Comparison of ENCODE assay signal across 1 cellular context in the genomic region with DNA sequence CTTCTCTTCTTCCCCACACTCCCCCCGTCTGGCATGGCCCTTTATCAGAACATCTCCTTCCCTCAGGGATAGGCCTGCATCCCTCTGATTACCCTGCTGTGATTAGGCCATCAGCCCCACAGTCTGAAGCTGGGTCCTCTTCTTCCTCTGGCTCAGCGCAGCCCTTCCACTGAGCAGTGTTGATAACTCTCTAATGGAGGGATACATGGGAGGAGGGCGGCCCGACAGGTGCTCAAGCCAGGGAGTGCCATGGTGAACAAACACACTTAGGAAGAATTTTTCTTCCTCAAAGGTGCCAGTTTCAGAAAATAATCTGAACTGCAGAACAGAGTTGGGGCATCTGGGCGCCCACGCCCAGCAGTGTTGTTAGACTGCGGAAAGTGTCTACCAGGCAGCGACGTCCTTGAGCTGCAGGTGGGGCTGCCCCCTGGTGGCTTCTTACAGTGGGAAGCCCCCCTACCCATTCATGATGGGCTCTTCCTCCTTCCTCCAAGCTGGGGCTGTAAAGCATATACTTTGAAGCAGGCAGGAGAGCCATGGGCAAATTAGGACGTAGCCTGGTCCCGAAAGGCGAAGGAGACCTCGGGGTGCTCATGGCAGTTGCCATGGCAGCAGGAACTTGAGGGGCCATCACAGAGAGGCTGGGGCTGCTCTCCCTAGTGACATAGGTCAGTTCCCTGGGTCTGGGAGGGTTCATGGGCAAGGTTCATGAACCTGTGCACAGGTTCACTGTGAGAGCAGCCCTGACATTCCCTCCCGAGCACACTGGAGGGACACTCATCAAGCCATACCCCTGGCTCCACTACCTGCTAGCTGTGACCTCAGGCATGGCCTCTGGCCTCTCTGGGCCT.
TF ChIP-seq lines count a peak whose summit lies in the region.

No MANE protein-coding gene starts in this region.

TF ChIP-seq in HCT116, 20 proteins besides CTCF, POLR2A, EP300 and RAD21 (continued from another document):
- no peak for TF ChIP-seq YY1 (IDR thresholded peaks at IDR 0.05; ENCODE audit: extremely low read depth, insufficient replicate concordance, low read depth, low read length)
- TF ChIP-seq EGR1 (IDR thresholded peaks at IDR 0.05; ENCODE audit: low read depth), result no peak
- TF ChIP-seq EZH2phosphoT487 (IDR thresholded peaks at IDR 0.05; ENCODE audit: borderline replicate concordance), result no peak
- TF ChIP-seq, protein P1, sequence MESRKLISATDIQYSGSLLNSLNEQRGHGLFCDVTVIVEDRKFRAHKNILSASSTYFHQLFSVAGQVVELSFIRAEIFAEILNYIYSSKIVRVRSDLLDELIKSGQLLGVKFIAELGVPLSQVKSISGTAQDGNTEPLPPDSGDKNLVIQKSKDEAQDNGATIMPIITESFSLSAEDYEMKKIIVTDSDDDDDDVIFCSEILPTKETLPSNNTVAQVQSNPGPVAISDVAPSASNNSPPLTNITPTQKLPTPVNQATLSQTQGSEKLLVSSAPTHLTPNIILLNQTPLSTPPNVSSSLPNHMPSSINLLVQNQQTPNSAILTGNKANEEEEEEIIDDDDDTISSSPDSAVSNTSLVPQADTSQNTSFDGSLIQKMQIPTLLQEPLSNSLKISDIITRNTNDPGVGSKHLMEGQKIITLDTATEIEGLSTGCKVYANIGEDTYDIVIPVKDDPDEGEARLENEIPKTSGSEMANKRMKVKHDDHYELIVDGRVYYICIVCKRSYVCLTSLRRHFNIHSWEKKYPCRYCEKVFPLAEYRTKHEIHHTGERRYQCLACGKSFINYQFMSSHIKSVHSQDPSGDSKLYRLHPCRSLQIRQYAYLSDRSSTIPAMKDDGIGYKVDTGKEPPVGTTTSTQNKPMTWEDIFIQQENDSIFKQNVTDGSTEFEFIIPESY (IDR thresholded peaks at IDR 0.05; ENCODE audit: extremely low read depth, insufficient replicate concordance, low read length), result no peak
- TF ChIP-seq EZH2 (IDR thresholded peaks at IDR 0.05), result no peak
- TF ChIP-seq FOSL1 (IDR thresholded peaks at IDR 0.05; ENCODE audit: low read depth), result no peak
- TF ChIP-seq ZFX (IDR thresholded peaks at IDR 0.05), result no peak
- no peak for TF ChIP-seq CEBPB (IDR thresholded peaks at IDR 0.05; ENCODE audit: low read depth)
- no peak for TF ChIP-seq ZNF274 (IDR thresholded peaks at IDR 0.05; ENCODE audit: low read depth, low read length)
- no peak for TF ChIP-seq SP1 (IDR thresholded peaks at IDR 0.05; ENCODE audit: low read depth)
- no peak for TF ChIP-seq ELF1 (IDR thresholded peaks at IDR 0.05; ENCODE audit: borderline replicate concordance, low read depth)
- no peak for TF ChIP-seq JUND (IDR thresholded peaks at IDR 0.05)
